In genomic region chr7:5595545-5596045, GRCh38 we compare ENCODE assay signal across 8 cellular contexts. TPM values are rescaled to one million over a fixed set of nuclear protein-coding genes. Genes with fewer than 3 reads are reported as not detected.
DNase-seq lines count a peak whose midpoint lies in the region; ATAC-seq, FAIRE-seq and TF ChIP-seq lines count a peak whose summit lies in the region.

No MANE protein-coding gene starts in this region.

- H3T11ph ChIP-seq in H9 (ENCODE audit: low read length), result no peak overlapping the region

- intact Hi-C loops in activated B cell treated with CpG ODN at 0.5 μM for 24 hours (cut with micrococcal nuclease), result no loop called here

- ATAC-seq in activated B cell treated with CpG ODN at 0.5 μM for 24 hours (ENCODE audit: low read depth), result no peak
- ATAC-seq in HG03354 (IDR thresholded peaks at IDR 0.05; ENCODE audit: poor library complexity, severe bottlenecking, unreplicated experiment), result no peak

- H2BK20ac ChIP-seq in H9 (ENCODE audit: low read depth, low read length, poor library complexity, severe bottlenecking), result no peak overlapping the region

- CTCF ChIA-PET in activated B cell treated with CpG ODN at 0.5 μM for 24 hours (lab: Charles Lee), result interaction anchor here (1.7 kb wide), 1 partner anchor 70 kb away, joined by 5 read pairs; no protein-coding TSS in a partner anchor

- no peak overlapping the region for H2AK5ac ChIP-seq in H9 (ENCODE audit: insufficient read length, low read length)

- no peak overlapping the region for H3K23ac ChIP-seq in H9 (ENCODE audit: insufficient read length, low read depth, low read length)

- peak overlapping the region; percentile 41 for H3K9ac ChIP-seq in H9 (ENCODE audit: extremely low read depth, insufficient read length, low read length)

- H3K27me3 ChIP-seq in ACC112 (ENCODE audit: insufficient read depth, low read length) (no peaks in the 10 kb centered on the region), H9 (ENCODE audit: insufficient read depth, low read length) (no peaks in the 10 kb centered on the region)

- peak overlapping the region; percentile 79 for H3K27ac ChIP-seq in ACC112 (ENCODE audit: low read depth, low read length)
- no peak overlapping the region for H3K27ac ChIP-seq in H9 (ENCODE audit: insufficient read length, low read depth, low read length)

- peak overlapping the region; percentile 82 for H3K4me2 ChIP-seq in H9 (ENCODE audit: insufficient read depth, insufficient read length, low read length)

- no peak overlapping the region for H4K91ac ChIP-seq in H9 (ENCODE audit: insufficient read length, low read depth, low read length)

- no peak for FAIRE-seq in GM19239 (lab: Jason Lieb, UNC)

- no peaks in the 10 kb centered on the region for H3K36me3 ChIP-seq in ACC112 (ENCODE audit: insufficient read depth, low read length)

- H2BK12ac ChIP-seq in H9 (ENCODE audit: insufficient read length, low read depth, low read length), result no peak overlapping the region

- POLR2A ChIA-PET in activated B cell treated with CpG ODN at 0.5 μM for 24 hours (lab: Charles Lee), result interaction anchor here (0.5 to 1.1 kb wide), 6 partner anchors 38 to 627 kb away, joined by 3 to 5 read pairs (median 3); no protein-coding TSS in a partner anchor

- H3K56ac ChIP-seq in H9 (ENCODE audit: insufficient read length, low read depth, low read length), result no peak overlapping the region

- TF ChIP-seq CTCF in H9 (conservative IDR thresholded peaks at IDR 0.05) (no peak), activated B cell treated with CpG ODN at 0.5 μM for 24 hours (IDR thresholded peaks at IDR 0.05) (no peak), glutamatergic neuron (IDR thresholded peaks at IDR 0.05; ENCODE audit: partially characterized antibody, unreplicated experiment) (no peak)

- H3K4me3 ChIP-seq in ACC112 (ENCODE audit: low read depth, low read length) (peak overlapping the region; percentile 90), skeletal muscle cell (ENCODE audit: low read depth, low read length) (peak overlapping the region; percentile 82)

- peaks cover 25% of the 10 kb centered on the region for H3K23me2 ChIP-seq in H9 (ENCODE audit: insufficient read length, low read depth, low read length, poor library complexity, severe bottlenecking)

- DNase-seq in H9, result no peak
- DNase-seq in activated B cell treated with CpG ODN at 0.5 μM for 24 hours, result no peak
- DNase-seq in glutamatergic neuron, result no peak
- no peak for DNase-seq in skeletal muscle cell (ENCODE audit: low read depth)
- DNase-seq in germinal center (ENCODE audit: low spot score), result no peak
- no peak for DNase-seq in GM19239 (ENCODE audit: insufficient read length, low spot score)

- H3K18ac ChIP-seq in H9 (ENCODE audit: insufficient read length, low read depth, low read length), result no peak overlapping the region

- no peak overlapping the region for H2BK5ac ChIP-seq in H9 (ENCODE audit: insufficient read length, low read length)

- H3K4me1 ChIP-seq in ACC112 (ENCODE audit: control insufficient read depth, insufficient read depth, low read length, unreplicated experiment) (peaks cover 46% of the 10 kb centered on the region), H9 (ENCODE audit: insufficient read depth, low read length) (peaks cover 3% of the 10 kb centered on the region; the same call in 1 of the 2 replicates)

- H3K4ac ChIP-seq in H9 (ENCODE audit: low read depth, low read length), result no peak overlapping the region

- H3K27ac Mint-ChIP-seq in H9, result peak overlapping the region; percentile 7 to 87 (median 60); a peak in 5 of 7 replicates
- H3K27ac Mint-ChIP-seq in activated B cell treated with CpG ODN at 0.5 μM for 24 hours, result no peak overlapping the region
- peak overlapping the region; percentile 97 for H3K27ac Mint-ChIP-seq in glutamatergic neuron (ENCODE audit: unreplicated experiment)

- H4K20me1 ChIP-seq in H9 (ENCODE audit: control insufficient read depth, insufficient read depth, insufficient read length), result peaks cover 4% of the 10 kb centered on the region

- H3K36me3 Mint-ChIP-seq in H9 (ENCODE audit: insufficient read depth in 1 of 3, low read depth in 3 of 3), result peaks cover 10 to 17% (median 11%) of the 10 kb centered on the region in 3 experiments
- H3K36me3 Mint-ChIP-seq in activated B cell treated with CpG ODN at 0.5 μM for 24 hours (ENCODE audit: low read depth), result no peaks in the 10 kb centered on the region
- H3K36me3 Mint-ChIP-seq in glutamatergic neuron (ENCODE audit: unreplicated experiment), result peaks cover 6% of the 10 kb centered on the region

- no peaks in the 10 kb centered on the region; a peak in 2 of 5 replicates for H3K9me3 Mint-ChIP-seq in H9
- no peaks in the 10 kb centered on the region for H3K9me3 Mint-ChIP-seq in activated B cell treated with CpG ODN at 0.5 μM for 24 hours
- H3K9me3 Mint-ChIP-seq in glutamatergic neuron (ENCODE audit: unreplicated experiment), result peaks cover 27% of the 10 kb centered on the region

- no peak overlapping the region for H2BK120ac ChIP-seq in H9 (ENCODE audit: low read depth, low read length, poor library complexity, severe bottlenecking)

- H3K9me3 ChIP-seq in H9 (ENCODE audit: control insufficient read depth, low read depth, low read length), result no peaks in the 10 kb centered on the region

- H3K27me3 Mint-ChIP-seq in H9 (ENCODE audit: low read depth) (peaks cover 17% of the 10 kb centered on the region), activated B cell treated with CpG ODN at 0.5 μM for 24 hours (peaks cover 19% of the 10 kb centered on the region), glutamatergic neuron (ENCODE audit: unreplicated experiment) (peaks cover 25% of the 10 kb centered on the region)

- H3K4me3 Mint-ChIP-seq in H9 (peak overlapping the region; percentile 88 to 95), activated B cell treated with CpG ODN at 0.5 μM for 24 hours (peak overlapping the region; percentile 73), glutamatergic neuron (ENCODE audit: unreplicated experiment) (peak overlapping the region; percentile 97)

- H4K5ac ChIP-seq in H9 (ENCODE audit: insufficient read length, low read depth, low read length), result no peak overlapping the region

- no peak overlapping the region for H2BK15ac ChIP-seq in H9 (ENCODE audit: low read depth, low read length)

- H3K4me1 Mint-ChIP-seq in H9 (peaks cover 37 to 45% of the 10 kb centered on the region in 2 experiments), activated B cell treated with CpG ODN at 0.5 μM for 24 hours (peaks cover 37% of the 10 kb centered on the region), glutamatergic neuron (ENCODE audit: low read depth, unreplicated experiment) (peaks cover 24% of the 10 kb centered on the region)

- H2AFZ ChIP-seq in ACC112 (ENCODE audit: low read length, unreplicated experiment) (no peak overlapping the region), H9 (ENCODE audit: low read length) (no peak overlapping the region)

- no peak overlapping the region for H4K8ac ChIP-seq in H9 (replicated peaks; ENCODE audit: insufficient read length, low read depth, low read length)

- H3K79me2 ChIP-seq in ACC112 (ENCODE audit: control insufficient read depth, insufficient read depth, low read length, unreplicated experiment), result peaks cover 67% of the 10 kb centered on the region
- peaks cover 49% of the 10 kb centered on the region; the same call in 1 of the 2 replicates for H3K79me2 ChIP-seq in H9 (ENCODE audit: insufficient read depth, low read length)

- H3K79me1 ChIP-seq in H9 (ENCODE audit: insufficient read depth, low read depth, low read length, poor library complexity, severe bottlenecking), result no peaks in the 10 kb centered on the region

- no peak overlapping the region for H3K14ac ChIP-seq in H9 (ENCODE audit: insufficient read depth, low read length)

- no CpG with 5 or more reads among the region's 9 CpGs for WGBS in H9 (ENCODE audit: extremely low coverage, insufficient read length, low lambda C conversion rate)

RNA-seq across cellular contexts. Expression of gene FSCN1, which starts 3.0 kb away (rescaled TPM):
- 293 and 302 TPM in 2 replicates for total RNA-seq in H9 (2021)
- 2.2 and 4.2 TPM in 2 replicates for total RNA-seq in activated B cell treated with CpG ODN at 0.5 μM for 24 hours
- 749 TPM for total RNA-seq in glutamatergic neuron (ENCODE audit: unreplicated experiment)

Comparison
In these comparisons a context has a peak if more than half of its experiments do, and no peak if none do; other contexts are left out.
1. RNA of gene FSCN1, which starts 3.0 kb away (total RNA-seq): 749 TPM in glutamatergic neuron (single experiment) and 293 to 302 TPM in H9; 2.2 to 4.2 TPM in activated B cell treated with CpG ODN at 0.5 μM for 24 hours; every median in the first group is over 10 times any median in the second.
2. Peak in every context shown above with its lines, with median percentiles within 50 percentile points of each other: H3K4me3 Mint-ChIP-seq.